In the genomic region with DNA sequence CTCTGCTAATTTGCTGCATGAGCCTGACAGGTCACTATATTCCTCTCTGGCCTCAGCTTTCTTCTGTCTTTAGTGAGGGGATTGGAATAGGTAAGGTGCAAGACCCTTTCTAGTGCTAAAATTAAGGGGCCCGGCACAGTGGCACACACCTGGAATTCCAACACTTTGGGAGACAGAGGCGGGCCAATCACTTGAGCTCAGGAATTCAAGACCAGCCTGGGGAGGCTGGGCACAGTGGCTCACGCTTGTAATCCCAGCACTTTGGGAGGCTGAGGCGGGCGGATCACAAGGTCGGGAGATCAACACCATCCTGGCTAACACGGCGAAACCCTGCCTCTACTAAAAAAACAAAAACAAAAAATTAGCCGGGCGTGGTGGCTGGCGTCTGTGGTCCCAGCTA, we compare ENCODE assay signal across 33 cellular contexts.
"Had no signal": no experiment of that assay in that cellular context is flagged by ENCODE, and none has a peak within 500 bp of the region (broad histone marks: within the 10 kb centered on the region; RNA-seq: fewer than 3 reads in every experiment).

No MANE protein-coding gene starts in this region.

- DNase-seq: activated CD4-positive, alpha-beta T cell treated with anti-CD3 and anti-CD28 coated beads, Interleukin-2, amount 50 U/mL, for 1 hour; activated CD8-positive, alpha-beta memory T cell treated with anti-CD3 and anti-CD28 coated beads, Interleukin-2, amount 10 ng/mL, durations not matched to agents 7 days and 5 days; activated CD8-positive, alpha-beta T cell treated with anti-CD3 and anti-CD28 coated beads for 36 hours; activated effector memory CD4-positive, alpha-beta T cell treated with Interleukin-2 at 50 U/mL for 16 hours; activated naive CD4-positive, alpha-beta T cell treated with Interleukin-2 at 50 U/mL for 16 hours; activated naive CD8-positive, alpha-beta T cell treated with anti-CD3 and anti-CD28 coated beads for 36 hours; activated T-cell treated with anti-CD3 and anti-CD28 coated beads, Interleukin-2, amount 50 U/mL, for 72 hours; aorta; body of pancreas; dorsolateral prefrontal cortex; effector memory CD4-positive, alpha-beta T cell; islet precursor cell; left ventricle myocardium inferior; naive thymus-derived CD4-positive, alpha-beta T cell; nucleus accumbens; pancreas; sigmoid colon; stimulated activated CD4-positive, alpha-beta T cell treated with anti-CD3 and anti-CD28 coated beads, Interleukin-15, amount 100 ng/mL, for 24 hours; stimulated activated CD4-positive, alpha-beta T cell treated with anti-CD3 and anti-CD28 coated beads, Interleukin-2, amount 100 ng/mL, for 24 hours; stimulated activated naive CD4-positive, alpha-beta T cell treated with Interleukin-2 at 50 U/mL for 16 hours; T-helper 2 cell; uterus had no signal

- H3K4me1 Mint-ChIP-seq: activated CD8-positive, alpha-beta memory T cell treated with anti-CD3 and anti-CD28 coated beads, Interleukin-2, amount 10 ng/mL, durations not matched to agents 7 days and 5 days; mesothelial cell of epicardium; WTC11 had no signal

- H3K27ac Mint-ChIP-seq: activated CD8-positive, alpha-beta memory T cell treated with anti-CD3 and anti-CD28 coated beads, Interleukin-2, amount 10 ng/mL, durations not matched to agents 7 days and 5 days; activated CD8-positive, alpha-beta T cell treated with anti-CD3 and anti-CD28 coated beads for 36 hours; activated naive CD8-positive, alpha-beta T cell treated with anti-CD3 and anti-CD28 coated beads for 36 hours; activated T-cell treated with anti-CD3 and anti-CD28 coated beads, Interleukin-2, amount 50 U/mL, for 72 hours; mesothelial cell of epicardium; type B pancreatic cell had no signal

- H3K9me3 Mint-ChIP-seq: activated CD8-positive, alpha-beta T cell treated with anti-CD3 and anti-CD28 coated beads for 36 hours; activated naive CD8-positive, alpha-beta T cell treated with anti-CD3 and anti-CD28 coated beads for 36 hours; activated T-cell treated with anti-CD3 and anti-CD28 coated beads, Interleukin-2, amount 50 U/mL, for 72 hours; mesothelial cell of epicardium; naive thymus-derived CD4-positive, alpha-beta T cell; neural crest cell; type B pancreatic cell; WTC11 had no signal

- H3K9me3 ChIP-seq: adrenal gland, body of pancreas, left ventricle myocardium inferior, pancreas, prostate gland, sigmoid colon, thoracic aorta, uterus had no signal

- ATAC-seq: activated CD8-positive, alpha-beta memory T cell treated with anti-CD3 and anti-CD28 coated beads, Interleukin-2, amount 10 ng/mL, durations not matched to agents 7 days and 5 days; activated CD8-positive, alpha-beta T cell treated with anti-CD3 and anti-CD28 coated beads for 36 hours; activated T-cell treated with anti-CD3 and anti-CD28 coated beads, Interleukin-2, amount 50 U/mL, for 72 hours; body of pancreas; naive thymus-derived CD4-positive, alpha-beta T cell; pancreas; WTC11 had no signal

- H3K27ac ChIP-seq: adrenal gland, body of pancreas, cardiac muscle cell, coronary artery, hepatocyte, left ventricle myocardium inferior, pancreas, thoracic aorta, uterus had no signal

- H3K4me1 ChIP-seq: uterus had no signal

- H3K4me3 ChIP-seq: adrenal gland, body of pancreas, cardiac muscle cell, coronary artery, dorsolateral prefrontal cortex, hepatocyte, left ventricle myocardium inferior, lung, pancreas, prostate gland, sigmoid colon, thoracic aorta, uterus had no signal

- H3K4me3 Mint-ChIP-seq: activated CD8-positive, alpha-beta memory T cell treated with anti-CD3 and anti-CD28 coated beads, Interleukin-2, amount 10 ng/mL, durations not matched to agents 7 days and 5 days; activated CD8-positive, alpha-beta T cell treated with anti-CD3 and anti-CD28 coated beads for 36 hours; activated naive CD8-positive, alpha-beta T cell treated with anti-CD3 and anti-CD28 coated beads for 36 hours; activated T-cell treated with anti-CD3 and anti-CD28 coated beads, Interleukin-2, amount 50 U/mL, for 72 hours; mesothelial cell of epicardium; naive thymus-derived CD4-positive, alpha-beta T cell; neural crest cell; type B pancreatic cell; WTC11 had no signal

- H3K36me3 ChIP-seq: prostate gland, uterus had no signal

- H3K36me3 Mint-ChIP-seq: activated CD8-positive, alpha-beta memory T cell treated with anti-CD3 and anti-CD28 coated beads, Interleukin-2, amount 10 ng/mL, durations not matched to agents 7 days and 5 days had no signal

- H3K27me3 Mint-ChIP-seq: activated CD8-positive, alpha-beta memory T cell treated with anti-CD3 and anti-CD28 coated beads, Interleukin-2, amount 10 ng/mL, durations not matched to agents 7 days and 5 days; activated CD8-positive, alpha-beta T cell treated with anti-CD3 and anti-CD28 coated beads for 36 hours; activated naive CD8-positive, alpha-beta T cell treated with anti-CD3 and anti-CD28 coated beads for 36 hours; type B pancreatic cell had no signal

- H3K27me3 ChIP-seq: adrenal gland, body of pancreas, cardiac muscle cell, dorsolateral prefrontal cortex, hepatocyte, pancreas, sigmoid colon, uterus had no signal
